8 cellular contexts compared by ENCODE assay signal in the genomic region with DNA sequence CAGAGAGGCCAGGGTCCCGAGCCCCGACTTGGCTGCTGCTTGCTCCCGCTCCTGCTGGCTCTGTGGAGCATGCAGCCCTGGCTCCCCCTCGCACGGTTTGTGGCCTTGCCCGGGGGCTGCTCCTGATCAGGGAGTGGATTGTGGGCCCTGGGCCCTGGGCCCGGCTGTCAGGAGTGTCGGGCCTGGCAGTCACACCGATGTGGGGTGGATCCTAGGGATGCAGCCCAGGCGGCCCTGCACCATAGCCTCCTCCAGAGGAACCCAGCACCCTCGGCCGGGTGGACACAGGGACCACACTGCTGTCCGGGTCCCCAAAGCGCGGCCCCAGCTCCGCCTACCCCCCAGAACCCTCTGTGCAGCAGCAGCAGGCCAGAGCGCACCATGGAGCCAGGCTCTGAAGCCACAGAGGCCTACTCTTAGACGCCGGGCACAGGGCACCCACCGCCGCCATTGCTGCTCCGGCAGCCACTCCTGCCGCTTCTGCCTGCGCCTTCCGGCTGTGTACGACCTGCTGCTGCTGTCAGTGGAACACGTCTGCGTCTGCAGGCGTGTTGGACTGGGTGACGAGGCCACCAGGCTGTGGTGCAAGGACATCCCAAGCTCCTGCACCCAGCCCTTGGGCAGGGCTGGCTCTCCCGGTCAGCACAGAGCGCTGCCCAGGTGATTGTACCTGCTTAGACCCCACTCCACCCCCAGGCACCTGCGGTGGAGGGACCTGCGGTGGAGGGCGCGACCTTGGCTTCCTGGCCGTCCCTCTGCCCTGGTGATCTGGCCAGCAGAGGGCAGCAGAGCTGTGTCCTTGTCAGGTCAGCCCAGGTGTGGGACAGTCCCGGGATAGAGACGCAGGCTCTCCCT. TPM values are rescaled to one million over a fixed set of nuclear protein-coding genes. Genes with fewer than 3 reads are reported as not detected.
A peak's percentile ranks its signal among the peaks of the same experiment; 100 is the strongest.
DNase-seq lines count a peak whose midpoint lies in the region; ATAC-seq and TF ChIP-seq lines count a peak whose summit lies in the region.

No MANE protein-coding gene starts in this region.

- no peaks in the 10 kb centered on the region for H3K9me3 Mint-ChIP-seq in MCF 10A (ENCODE audit: unreplicated experiment)

- no peak overlapping the region for H3K27ac Mint-ChIP-seq in MCF 10A (ENCODE audit: low read depth, unreplicated experiment)

- intact Hi-C loops in MCF 10A (cut with micrococcal nuclease): loop anchor here (1.0 kb wide), 2 partner anchors 179 to 188 kb away; no protein-coding TSS in a partner anchor

- BruUV-seq in MCF 10A (replicated peaks; lab: Mats Ljungman, UMichigan): no TSS peak

- no peak for ATAC-seq in GM18858 (IDR thresholded peaks at IDR 0.05; ENCODE audit: unreplicated experiment)

- peaks cover 11% of the 10 kb centered on the region for H3K4me1 Mint-ChIP-seq in MCF 10A (ENCODE audit: insufficient read depth, unreplicated experiment)

- H3K27me3 Mint-ChIP-seq in MCF 10A (ENCODE audit: insufficient read depth, unreplicated experiment): no peaks in the 10 kb centered on the region

- TF ChIP-seq CTCF in VCaP (conservative IDR thresholded peaks at IDR 0.05): peak; percentile 100
- TF ChIP-seq CTCF in MCF 10A (IDR thresholded peaks at IDR 0.05; ENCODE audit: unreplicated experiment): peak; percentile 90

- peak; percentile 2 to 59 for DNase-seq in NCI-H187 (lab: John Stamatoyannopoulos, UW)
- DNase-seq in NCI-H187 treated with DMSO at 0.1 percent for 48 hours (lab: John Stamatoyannopoulos, UW): no peak
- DNase-seq in KG1 (lab: John Stamatoyannopoulos, UW): peak; percentile 41
- peak; percentile 83 for DNase-seq in MCF 10A (ENCODE audit: unreplicated experiment)
- DNase-seq in iris pigment epithelial cell (ENCODE audit: low read depth): peak; percentile 67
- DNase-seq in stimulated activated CD4-positive, alpha-beta T cell treated with anti-CD3 and anti-CD28 coated beads, Interleukin-1b, Interleukin-23, amount 100 ng/mL, for 24 hours (ENCODE audit: low read depth in 4 of 4, low spot score in 1 of 4): peak; percentile 65 to 69 (median 66)

- H3K27ac ChIP-seq in VCaP: peak overlapping the region; percentile 43

- CTCF ChIA-PET in MCF 10A (lab: Yijun Ruan, JAX): interaction anchor here (0.5 to 18.5 kb wide), 41 partner anchors 8 to 583 kb away, joined by 3 to 302 read pairs (median 4); a partner anchor contains a TSS

- no peak overlapping the region for H3K4me3 Mint-ChIP-seq in MCF 10A (ENCODE audit: unreplicated experiment)

- POLR2A ChIA-PET in MCF 10A (lab: Yijun Ruan, JAX): interaction anchor here (0.6 to 1.5 kb wide), 8 partner anchors 36 to 338 kb away, joined by 3 to 18 read pairs (median 3); a partner anchor contains a TSS

- peaks cover 18% of the 10 kb centered on the region for H3K36me3 Mint-ChIP-seq in MCF 10A (ENCODE audit: insufficient read depth, unreplicated experiment)

RNA-seq across cellular contexts. Expression of a gene that starts 9.6 kb away (rescaled TPM):
- total RNA-seq in MCF 10A (2022): 40.4 and 58.7 TPM in 2 replicates

RNA-seq across cellular contexts. Expression of a gene that starts 28.7 kb away (rescaled TPM):
- 24.8 and 29.3 TPM in 2 replicates for total RNA-seq in MCF 10A (2022)
